ENCODE assay signal across 17 cellular contexts in genomic region chr7:13188236-13188635, GRCh38.
A peak's percentile ranks its signal among the peaks of the same experiment; 100 is the strongest.
DNase-seq lines count a peak whose midpoint lies in the region; ATAC-seq, FAIRE-seq and TF ChIP-seq lines count a peak whose summit lies in the region.
"Had no signal": no experiment of that assay in that cellular context is flagged by ENCODE, and none has a peak within 500 bp of the region (broad histone marks: within the 10 kb centered on the region; RNA-seq: fewer than 3 reads in every experiment).

No MANE protein-coding gene starts in this region.

- DNase-seq in NCI-H1417 (lab: John Stamatoyannopoulos, UW) (peak in 2 of 3 experiments; percentile 3 to 49), NCI-H1417 treated with DMSO at 0.1 percent for 48 hours (lab: John Stamatoyannopoulos, UW) (no peak), Ammon's horn (ENCODE audit: low spot score) (peak; percentile 18), H54 (ENCODE audit: insufficient read length, low spot score) (no peak), NCI-H1105 treated with DMSO at 0.1 percent for 48 hours (lab: John Stamatoyannopoulos, UW) (no peak)
- no peak for DNase-seq in activated CD8-positive, alpha-beta T cell treated with anti-CD3 and anti-CD28 coated beads for 36 hours
- DNase-seq: ACHN; BE2C; CD4-positive, alpha-beta memory T cell; DMS79; H7 had no signal

- intact Hi-C loops in activated CD8-positive, alpha-beta T cell treated with anti-CD3 and anti-CD28 coated beads for 36 hours (cut with micrococcal nuclease) = no loop called here

- FAIRE-seq in H54 (lab: Jason Lieb, UNC) = peak; percentile 55
- FAIRE-seq: D721Med, GM12878, GM18507 had no signal

- POLR2A ChIA-PET in activated CD8-positive, alpha-beta T cell treated with anti-CD3 and anti-CD28 coated beads for 36 hours (lab: Charles Lee) = no interaction called here

- no peak overlapping the region for H3K4me3 Mint-ChIP-seq in activated CD8-positive, alpha-beta T cell treated with anti-CD3 and anti-CD28 coated beads for 36 hours
- H3K4me3 Mint-ChIP-seq: CD4-positive, alpha-beta memory T cell; IgD-negative memory B cell had no signal

- H3K27ac ChIP-seq in VCaP = peak overlapping the region; percentile 73
- H3K27ac ChIP-seq: C4-2B had no signal

- H3K27me3 Mint-ChIP-seq in activated CD8-positive, alpha-beta T cell treated with anti-CD3 and anti-CD28 coated beads for 36 hours = no peaks in the 10 kb centered on the region

- CTCF ChIA-PET in activated CD8-positive, alpha-beta T cell treated with anti-CD3 and anti-CD28 coated beads for 36 hours (lab: Charles Lee) = no interaction called here

- H3K4me1 Mint-ChIP-seq in activated CD8-positive, alpha-beta T cell treated with anti-CD3 and anti-CD28 coated beads for 36 hours (ENCODE audit: low read depth) = no peaks in the 10 kb centered on the region
- H3K4me1 Mint-ChIP-seq: CD4-positive, alpha-beta memory T cell; IgD-negative memory B cell had no signal

- no peak for ATAC-seq in activated CD8-positive, alpha-beta T cell treated with anti-CD3 and anti-CD28 coated beads for 36 hours
- ATAC-seq: GM12878 had no signal

- no peak for TF ChIP-seq POLR2A in H54 (IDR thresholded peaks at IDR 0.05; ENCODE audit: low read depth, low read length)

- H3K36me3 Mint-ChIP-seq in activated CD8-positive, alpha-beta T cell treated with anti-CD3 and anti-CD28 coated beads for 36 hours (ENCODE audit: low read depth) = no peaks in the 10 kb centered on the region
- H3K36me3 Mint-ChIP-seq: CD4-positive, alpha-beta memory T cell; IgD-negative memory B cell had no signal

- H3K9me3 Mint-ChIP-seq in activated CD8-positive, alpha-beta T cell treated with anti-CD3 and anti-CD28 coated beads for 36 hours = no peaks in the 10 kb centered on the region
- H3K9me3 Mint-ChIP-seq: CD4-positive, alpha-beta memory T cell; IgD-negative memory B cell had no signal

- TF ChIP-seq CTCF in VCaP (conservative IDR thresholded peaks at IDR 0.05) = no peak
- no peak for TF ChIP-seq CTCF in activated CD8-positive, alpha-beta T cell treated with anti-CD3 and anti-CD28 coated beads for 36 hours (IDR thresholded peaks at IDR 0.05)

- no peak overlapping the region for H3K27ac Mint-ChIP-seq in activated CD8-positive, alpha-beta T cell treated with anti-CD3 and anti-CD28 coated beads for 36 hours
- H3K27ac Mint-ChIP-seq: CD4-positive, alpha-beta memory T cell; IgD-negative memory B cell had no signal

Comparison
In these comparisons a context has a peak if more than half of its experiments do, and no peak if none do; other contexts are left out.
1. DNase-seq: peak in NCI-H1417 (2 of 3) and Ammon's horn (single experiment); none in NCI-H1417 treated with DMSO at 0.1 percent for 48 hours (single experiment), H54 (single experiment), activated CD8-positive, alpha-beta T cell treated with anti-CD3 and anti-CD28 coated beads for 36 hours (single experiment) and NCI-H1105 treated with DMSO at 0.1 percent for 48 hours (single experiment).